In genomic region chr18:23661735-23662308, GRCh38 we compare ENCODE assay signal across 8 cellular contexts. TPM values are rescaled to one million over a fixed set of nuclear protein-coding genes. Genes with fewer than 3 reads are reported as not detected.
DNase-seq lines count a peak whose midpoint lies in the region; ATAC-seq and TF ChIP-seq lines count a peak whose summit lies in the region.

No MANE protein-coding gene starts in this region.

- H3K9me3 ChIP-seq in RWPE2 (ENCODE audit: severe bottlenecking) (no peaks in the 10 kb centered on the region), fibroblast of lung (ENCODE audit: control insufficient read depth, insufficient read depth, low read depth, low read length) (no peaks in the 10 kb centered on the region), sigmoid colon (no peaks in the 10 kb centered on the region)

- CTCF ChIA-PET in GM10248 (lab: Yijun Ruan, JAX): no interaction called here

- TF ChIP-seq CTCF in RWPE2 (IDR thresholded peaks at IDR 0.05; ENCODE audit: poor library complexity, severe bottlenecking) (no peak), fibroblast of lung (conservative IDR thresholded peaks at IDR 0.05 in 1 of 2, IDR thresholded peaks at IDR 0.05 in 1 of 2; ENCODE audit: low read depth in 1 of 2, low read length in 2 of 2) (no peak), sigmoid colon (IDR thresholded peaks at IDR 0.05) (no peak), GM10248 (IDR thresholded peaks at IDR 0.05; ENCODE audit: control extremely low read depth, extremely low read depth, low read depth, missing control alignments) (no peak)

- H4K20me1 ChIP-seq in fibroblast of lung (ENCODE audit: control insufficient read depth, extremely low read depth, insufficient read depth, low read length): no peaks in the 10 kb centered on the region

- H2AFZ ChIP-seq in fibroblast of lung (ENCODE audit: low read length): no peak overlapping the region

- H3K27ac ChIP-seq in RWPE2 (ENCODE audit: poor library complexity, severe bottlenecking) (peak overlapping the region; percentile 14), fibroblast of lung (ENCODE audit: insufficient read depth, low read length) (no peak overlapping the region), sigmoid colon (no peak overlapping the region)

- H3K27me3 ChIP-seq in H7 (ENCODE audit: control insufficient read depth, insufficient read depth, low read length): peaks cover 13% of the 10 kb centered on the region
- H3K27me3 ChIP-seq in RWPE2 (ENCODE audit: insufficient read depth, poor library complexity, severe bottlenecking): no peaks in the 10 kb centered on the region
- peaks cover 14% of the 10 kb centered on the region for H3K27me3 ChIP-seq in fibroblast of lung (ENCODE audit: control insufficient read depth, insufficient read depth, low read length)
- peaks cover 0 to 54% (median 20%) of the 10 kb centered on the region in 3 donors for H3K27me3 ChIP-seq in sigmoid colon

- peak overlapping the region; percentile 60 for H3K4me2 ChIP-seq in fibroblast of lung (ENCODE audit: extremely low read depth, insufficient read depth, low read length)

- no peak for DNase-seq in H7
- DNase-seq in RWPE2 (ENCODE audit: low spot score): no peak
- no peak for DNase-seq in fibroblast of lung (ENCODE audit: low read depth in 2 of 2)
- DNase-seq in sigmoid colon: no peak
- DNase-seq in GM10248 (ENCODE audit: extremely low spot score): no peak

- ATAC-seq in RWPE2 (ENCODE audit: low read depth) (no peak; the same call in 2 of the 3 replicates), GM21367 (IDR thresholded peaks at IDR 0.05; ENCODE audit: unreplicated experiment) (no peak), HG02798 (IDR thresholded peaks at IDR 0.05; ENCODE audit: poor library complexity, unreplicated experiment) (no peak), GM18868 (IDR thresholded peaks at IDR 0.05; ENCODE audit: unreplicated experiment) (no peak)

- no peak for TF ChIP-seq EP300 in sigmoid colon (IDR thresholded peaks at IDR 0.05)

- peak overlapping the region; percentile 49 for H3K4me3 ChIP-seq in H7 (ENCODE audit: insufficient read depth, low read depth, low read length)
- peak overlapping the region; percentile 48 for H3K4me3 ChIP-seq in RWPE2 (ENCODE audit: severe bottlenecking)
- peak overlapping the region; percentile 24 to 49 (median 34) for H3K4me3 ChIP-seq in fibroblast of lung (replicated peaks in 1 of 4; ENCODE audit: control extremely low read depth in 1 of 4, insufficient read depth in 1 of 4, low read depth in 3 of 4, low read length in 4 of 4)
- peak overlapping the region; percentile 38 to 63 (median 52) for H3K4me3 ChIP-seq in sigmoid colon

- POLR2A ChIA-PET in GM10248 (lab: Yijun Ruan, JAX): no interaction called here

- no peak for TF ChIP-seq POLR2A in sigmoid colon (IDR thresholded peaks at IDR 0.05)

- peaks cover 6% of the 10 kb centered on the region for H3K4me1 ChIP-seq in RWPE2 (ENCODE audit: insufficient read depth, poor library complexity, severe bottlenecking)
- H3K4me1 ChIP-seq in fibroblast of lung (ENCODE audit: control insufficient read depth, extremely low read depth, insufficient read depth, low read length): no peaks in the 10 kb centered on the region
- H3K4me1 ChIP-seq in sigmoid colon: peaks cover 0 to 15% (median 9%) of the 10 kb centered on the region in 4 donors

- 42 to 48% methylated on average over 9 of the region's 9 CpGs for WGBS in sigmoid colon, 2 donors

- H3K36me3 ChIP-seq in H7 (replicated peaks; ENCODE audit: control insufficient read depth, insufficient read depth, low read length): no peaks in the 10 kb centered on the region
- H3K36me3 ChIP-seq in RWPE2 (ENCODE audit: low read depth): no peaks in the 10 kb centered on the region
- no peaks in the 10 kb centered on the region for H3K36me3 ChIP-seq in fibroblast of lung (ENCODE audit: control insufficient read depth, insufficient read depth, low read length)
- H3K36me3 ChIP-seq in sigmoid colon: no peaks in the 10 kb centered on the region

- H3K9ac ChIP-seq in fibroblast of lung (ENCODE audit: insufficient read depth, low read length): no peak overlapping the region

- no peaks in the 10 kb centered on the region for H3K79me2 ChIP-seq in fibroblast of lung (ENCODE audit: control insufficient read depth, insufficient read depth, low read length)

- intact Hi-C loops in sigmoid colon (cut with DNase I): no loop called here

RNA-seq across cellular contexts. Expression of gene ANKRD29, which starts 0.9 kb away (rescaled TPM):
- total RNA-seq in H7 (2014; rRNA removed; shearing (Covaris generic)): 2.9 and 3.0 TPM in 2 replicates
- total RNA-seq in fibroblast of lung (4.1 and 6.9 TPM in 2 replicates), sigmoid colon (10 to 100 TPM in 1 of 4 donors, 1 to 10 TPM in 3; 3.0 to 31.0 (median 6.3) TPM)
- polyA plus RNA-seq in fibroblast of lung (2.0 and 3.4 TPM in 2 replicates), sigmoid colon (1 to 10 TPM; 2.5 to 4.2 (median 4.2) TPM)
- polyA plus RNA-seq in fibroblast of lung (2012): 1.1 and 2.4 TPM in 2 replicates
- polyA minus RNA-seq in fibroblast of lung (ENCODE audit: low replicate concordance): 0.24 and 3.7 TPM in 2 replicates

RNA-seq across cellular contexts. Expression of gene LAMA3, which starts 27.4 kb away (rescaled TPM):
- total RNA-seq in H7 (2014; rRNA removed; shearing (Covaris generic)): 0.11 and 0.21 TPM in 2 replicates
- total RNA-seq in fibroblast of lung: 8.5 and 13.2 TPM in 2 replicates
- 0.75 and 1.9 TPM in 2 replicates for polyA plus RNA-seq in fibroblast of lung
- polyA plus RNA-seq in fibroblast of lung (2012): 0.52 and 1.5 TPM in 2 replicates
- 2.9 TPM in 1 of 2 replicates, not detected in the other for polyA minus RNA-seq in fibroblast of lung (ENCODE audit: low replicate concordance)
- 10 to 100 TPM in 3 of 4 donors, 1 to 10 TPM in 1; 8.4 to 18.6 (median 12.2) TPM for total RNA-seq in sigmoid colon
- 10 to 100 TPM in 2 of 3 donors, 1 to 10 TPM in 1; 6.0 to 19.9 (median 15.0) TPM for polyA plus RNA-seq in sigmoid colon
